Comparison of ENCODE assay signal across 8 cellular contexts in genomic region chr10:43078986-43079273, GRCh38. TPM values are rescaled to one million over a fixed set of nuclear protein-coding genes. Genes with fewer than 3 reads are reported as not detected.
DNase-seq lines count a peak whose midpoint lies in the region; ATAC-seq and TF ChIP-seq lines count a peak whose summit lies in the region.

No MANE protein-coding gene starts in this region.

- H3K9me3 ChIP-seq in prostate gland: no peaks in the 10 kb centered on the region

- peak in 3 of 4 experiments; percentile 33 to 47 (median 33) for TF ChIP-seq CTCF in prostate gland (IDR thresholded peaks at IDR 0.05)

- peak; percentile 67 for DNase-seq in activated CD8-positive, alpha-beta memory T cell treated with anti-CD3 and anti-CD28 coated beads, Interleukin-2, amount 50 U/mL, for 48 hours
- DNase-seq in activated CD8-positive, alpha-beta memory T cell treated with anti-CD3 and anti-CD28 coated beads, Interleukin-2, amount 50 U/mL, for 4 hours: no peak
- DNase-seq in NOMO-1 treated with dmso at 0.1 percent for 144 hours (lab: John Stamatoyannopoulos, UW; ENCODE audit: unreplicated experiment) (peak; percentile 36), dermis blood vessel endothelial cell (peak; percentile 51), prostate gland (ENCODE audit: low spot score) (no peak), sciatic nerve (ENCODE audit: low spot score) (no peak), SW480 (ENCODE audit: low spot score) (no peak), NCI-H1048 (lab: John Stamatoyannopoulos, UW) (no peak)

- WGBS in prostate gland: 47% methylated on average over 9 of the region's 10 CpGs

- intact Hi-C loops in prostate gland (cut with DNase I): no loop called here
- intact Hi-C loops in sciatic nerve (cut with DNase I): no loop called here

- ATAC-seq in sciatic nerve: no peak

- H3K27ac ChIP-seq in prostate gland: no peak overlapping the region

- no peak overlapping the region for H3K4me3 ChIP-seq in prostate gland

- TF ChIP-seq POLR2A in prostate gland (IDR thresholded peaks at IDR 0.05): no peak

- peaks cover 7% of the 10 kb centered on the region for H3K27me3 ChIP-seq in prostate gland (replicated peaks; ENCODE audit: insufficient read depth)

- no peaks in the 10 kb centered on the region for H3K4me1 ChIP-seq in prostate gland (replicated peaks)

- H3K36me3 ChIP-seq in prostate gland: no peaks in the 10 kb centered on the region

RNA-seq across cellular contexts. Expression of gene RET, which starts 2.1 kb away (rescaled TPM):
- total RNA-seq in dermis blood vessel endothelial cell (1.0 and 1.2 TPM in 2 replicates), prostate gland (1 to 10 TPM; 3.6 to 8.7 TPM), sciatic nerve (0.80 TPM)

RNA-seq across cellular contexts. Expression of gene CSGALNACT2, which starts 59.3 kb away (rescaled TPM):
- total RNA-seq in dermis blood vessel endothelial cell: 10.2 and 11.7 TPM in 2 replicates
- 10 to 100 TPM in 1 of 2 donors, 1 to 10 TPM in 1; 10.0 to 15.9 TPM for total RNA-seq in prostate gland
- total RNA-seq in sciatic nerve: 31.5 TPM

Comparison
In these comparisons a context has a peak if more than half of its experiments do, and no peak if none do; other contexts are left out.
1. DNase-seq: peak in activated CD8-positive, alpha-beta memory T cell treated with anti-CD3 and anti-CD28 coated beads, Interleukin-2, amount 50 U/mL, for 48 hours (single experiment), NOMO-1 treated with dmso at 0.1 percent for 144 hours (single experiment) and dermis blood vessel endothelial cell (single experiment); none in activated CD8-positive, alpha-beta memory T cell treated with anti-CD3 and anti-CD28 coated beads, Interleukin-2, amount 50 U/mL, for 4 hours (single experiment), prostate gland (single experiment), sciatic nerve (single experiment), SW480 (single experiment) and NCI-H1048 (single experiment).